ENCODE assay signal across 21 cellular contexts in the genomic region with DNA sequence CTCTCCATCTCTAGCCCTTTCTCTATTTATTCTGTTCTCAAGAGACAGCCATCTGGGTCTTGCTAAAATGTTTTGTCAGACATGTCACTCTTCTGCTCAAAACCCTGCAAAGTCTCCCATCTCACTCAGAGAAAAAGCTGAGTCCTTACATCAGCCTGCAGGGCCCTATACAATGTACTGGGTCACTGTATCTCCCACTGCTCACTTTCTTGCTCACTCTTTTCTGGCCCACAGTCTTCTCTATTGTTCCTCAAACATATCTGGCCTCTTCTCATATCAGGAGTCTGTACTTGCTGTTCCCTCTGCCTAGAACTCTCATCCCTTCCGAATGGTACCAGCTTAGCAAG.
"Had no signal": no experiment of that assay in that cellular context is flagged by ENCODE, and none has a peak within 500 bp of the region (broad histone marks: within the 10 kb centered on the region; RNA-seq: fewer than 3 reads in every experiment).

No MANE protein-coding gene starts in this region.

- H3K27me3 Mint-ChIP-seq: brain; central memory CD8-positive, alpha-beta T cell; dendritic cell treated with granulocyte-macrophage colony-stimulating factor and Interleukin-4, amounts not matched to agents 40 ng/mL and 50 ng/mL, for 4 days had no signal

- H3K27ac Mint-ChIP-seq: activated CD4-positive, alpha-beta T cell treated with anti-CD3 and anti-CD28 coated beads, Interleukin-2, amount 10 ng/mL, durations not matched to agents 7 days and 5 days; activated CD8-positive, alpha-beta T cell treated with anti-CD3 and anti-CD28 coated beads for 36 hours; activated naive CD4-positive, alpha-beta T cell treated with anti-CD3 and anti-CD28 coated beads, Interleukin-2, amount 50 U/mL, for 24 hours; activated naive CD8-positive, alpha-beta T cell treated with anti-CD3 and anti-CD28 coated beads, Interleukin-2, amount 10 ng/mL, durations not matched to agents 7 days and 5 days; dendritic cell treated with granulocyte-macrophage colony-stimulating factor and Interleukin-4, amounts not matched to agents 40 ng/mL and 50 ng/mL, for 4 days; endodermal cell had no signal

- DNase-seq: activated CD4-positive, alpha-beta T cell treated with anti-CD3 and anti-CD28 coated beads for 4 hours; activated CD4-positive, alpha-beta T cell treated with anti-CD3 and anti-CD28 coated beads, Interleukin-2, amount 10 ng/mL, durations not matched to agents 7 days and 5 days; activated CD4-positive, alpha-beta T cell treated with anti-CD3 and anti-CD28 coated beads, Interleukin-2, amount 50 U/mL, for 48 hours; activated CD4-positive, CD25-positive, alpha-beta regulatory T cell; activated CD4-positive, CD25-positive, alpha-beta regulatory T cell treated with anti-CD3 and anti-CD28 coated beads, Interleukin-2, amount 50 U/mL, for 72 hours; activated CD8-positive, alpha-beta memory T cell treated with anti-CD3 and anti-CD28 coated beads for 24 hours; activated CD8-positive, alpha-beta T cell treated with anti-CD3 and anti-CD28 coated beads for 36 hours; activated effector memory CD4-positive, alpha-beta T cell treated with Interleukin-2 at 50 U/mL for 16 hours; activated gamma-delta T cell treated with Interleukin-2 at 50 U/mL for 16 hours; activated naive CD4-positive, alpha-beta T cell treated with Interleukin-2 at 50 U/mL for 16 hours; activated naive CD8-positive, alpha-beta T cell treated with anti-CD3 and anti-CD28 coated beads, Interleukin-2, amount 10 ng/mL, durations not matched to agents 7 days and 5 days; dorsolateral prefrontal cortex; effector memory CD4-positive, alpha-beta T cell; endodermal cell; foreskin fibroblast; gastrocnemius medialis had no signal

- ATAC-seq: esophagus mucosa, gastrocnemius medialis had no signal

- H3K9me3 Mint-ChIP-seq: activated CD8-positive, alpha-beta T cell treated with anti-CD3 and anti-CD28 coated beads for 36 hours; activated naive CD4-positive, alpha-beta T cell treated with anti-CD3 and anti-CD28 coated beads, Interleukin-2, amount 50 U/mL, for 24 hours; activated naive CD8-positive, alpha-beta T cell treated with anti-CD3 and anti-CD28 coated beads, Interleukin-2, amount 10 ng/mL, durations not matched to agents 7 days and 5 days; central memory CD8-positive, alpha-beta T cell; endodermal cell had no signal

- H3K4me3 Mint-ChIP-seq: activated CD4-positive, alpha-beta T cell treated with anti-CD3 and anti-CD28 coated beads, Interleukin-2, amount 10 ng/mL, durations not matched to agents 7 days and 5 days; activated CD8-positive, alpha-beta T cell treated with anti-CD3 and anti-CD28 coated beads for 36 hours; activated naive CD4-positive, alpha-beta T cell treated with anti-CD3 and anti-CD28 coated beads, Interleukin-2, amount 50 U/mL, for 24 hours; activated naive CD8-positive, alpha-beta T cell treated with anti-CD3 and anti-CD28 coated beads, Interleukin-2, amount 10 ng/mL, durations not matched to agents 7 days and 5 days; brain; central memory CD8-positive, alpha-beta T cell; dendritic cell treated with granulocyte-macrophage colony-stimulating factor and Interleukin-4, amounts not matched to agents 40 ng/mL and 50 ng/mL, for 4 days; endodermal cell had no signal

- H3K36me3 Mint-ChIP-seq: activated naive CD4-positive, alpha-beta T cell treated with anti-CD3 and anti-CD28 coated beads, Interleukin-2, amount 50 U/mL, for 24 hours; activated naive CD8-positive, alpha-beta T cell treated with anti-CD3 and anti-CD28 coated beads, Interleukin-2, amount 10 ng/mL, durations not matched to agents 7 days and 5 days had no signal

- H3K4me1 Mint-ChIP-seq: activated naive CD4-positive, alpha-beta T cell treated with anti-CD3 and anti-CD28 coated beads, Interleukin-2, amount 50 U/mL, for 24 hours; central memory CD8-positive, alpha-beta T cell; endodermal cell had no signal
